ENCODE assay signal across 28 cellular contexts in genomic region chr9:85319946-85320345, GRCh38.
"Had no signal": no experiment of that assay in that cellular context is flagged by ENCODE, and none has a peak within 500 bp of the region (broad histone marks: within the 10 kb centered on the region; RNA-seq: fewer than 3 reads in every experiment).

No MANE protein-coding gene starts in this region.

- H3K9ac ChIP-seq: neural progenitor cell, parathyroid adenoma had no signal

- H3K27ac ChIP-seq: heart right ventricle, hepatocyte, left ventricle myocardium inferior, neural progenitor cell, neutrophil, parathyroid adenoma, skin epidermis, stomach, testis, thyroid gland, transverse colon, upper lobe of left lung, vagina had no signal

- H3K36me3 ChIP-seq: heart right ventricle, left ventricle myocardium inferior, neural progenitor cell, neutrophil, stomach, thyroid gland, transverse colon, upper lobe of left lung, vagina had no signal

- DNase-seq: heart right ventricle; islet precursor cell; left colon; left ventricle myocardium inferior; naive thymus-derived CD8-positive, alpha-beta T cell; nephron progenitor cell; occipital lobe; retina; right cardiac atrium; stimulated activated CD4-positive, alpha-beta T cell treated with anti-CD3 and anti-CD28 coated beads, Interleukin-12 subunit alpha, Interleukin-12 subunit beta, amount 100 ng/mL, for 4 hours; stimulated activated CD4-positive, alpha-beta T cell treated with anti-CD3 and anti-CD28 coated beads, Interleukin-15, amount 100 ng/mL, for 24 hours; stimulated activated CD4-positive, alpha-beta T cell treated with anti-CD3 and anti-CD28 coated beads, Interleukin-2, amount 100 ng/mL, for 24 hours; stimulated activated CD4-positive, alpha-beta T cell treated with anti-CD3 and anti-CD28 coated beads, Interleukin-4, amount 100 ng/mL, for 1 hour; stimulated activated naive B cell treated with anti-CD40 and anti-IgM and Interleukin-4, amounts not matched to agents 10 μg/mL and 1 μg/mL and 100 μg/mL, for 72 hours; stimulated activated naive CD8-positive, alpha-beta T cell treated with anti-CD3 and anti-CD28 coated beads, Interleukin-15, Interleukin-2, amounts not matched to agents 100 U/mL and 50 U/mL, for 24 hours; stomach; testis; thyroid gland; transverse colon; upper lobe of left lung had no signal

- H3K27me3 ChIP-seq: heart right ventricle, hepatocyte, neural progenitor cell, neutrophil, stomach, testis, thyroid gland, transverse colon, upper lobe of left lung, vagina had no signal

- H3K4me1 Mint-ChIP-seq: naive thymus-derived CD8-positive, alpha-beta T cell; stimulated activated naive B cell treated with anti-CD40 and anti-IgM and Interleukin-4, amounts not matched to agents 10 μg/mL and 1 μg/mL and 100 μg/mL, for 72 hours had no signal

- H2AFZ ChIP-seq: hepatocyte, neural progenitor cell, parathyroid adenoma had no signal

- H3K4me3 ChIP-seq: heart right ventricle, hepatocyte, left ventricle myocardium inferior, lung, neural progenitor cell, skin epidermis, stomach, testis, thyroid gland, transverse colon, upper lobe of left lung, vagina had no signal

- H3K27ac Mint-ChIP-seq: naive thymus-derived CD8-positive, alpha-beta T cell; stimulated activated naive B cell treated with anti-CD40 and anti-IgM and Interleukin-4, amounts not matched to agents 10 μg/mL and 1 μg/mL and 100 μg/mL, for 72 hours had no signal

- H3K4me1 ChIP-seq: heart right ventricle, left ventricle myocardium inferior, neural progenitor cell, parathyroid adenoma, stomach, testis, thyroid gland, transverse colon, upper lobe of left lung, vagina had no signal

- ATAC-seq: heart right ventricle; left colon; naive thymus-derived CD8-positive, alpha-beta T cell; right cardiac atrium; sciatic nerve; stimulated activated naive B cell treated with anti-CD40 and anti-IgM and Interleukin-4, amounts not matched to agents 10 μg/mL and 1 μg/mL and 100 μg/mL, for 72 hours; stimulated activated naive CD8-positive, alpha-beta T cell treated with anti-CD3 and anti-CD28 coated beads, Interleukin-15, Interleukin-2, amounts not matched to agents 100 U/mL and 50 U/mL, for 24 hours had no signal

- H3K4me2 ChIP-seq: hepatocyte, neural progenitor cell had no signal

- H3K27me3 Mint-ChIP-seq: stimulated activated naive B cell treated with anti-CD40 and anti-IgM and Interleukin-4, amounts not matched to agents 10 μg/mL and 1 μg/mL and 100 μg/mL, for 72 hours had no signal

- H3K9me3 ChIP-seq: neutrophil, testis, thyroid gland, transverse colon, vagina had no signal

- H3K4me3 Mint-ChIP-seq: naive thymus-derived CD8-positive, alpha-beta T cell; nephron progenitor cell; neural progenitor cell; stimulated activated naive B cell treated with anti-CD40 and anti-IgM and Interleukin-4, amounts not matched to agents 10 μg/mL and 1 μg/mL and 100 μg/mL, for 72 hours had no signal

- H3K36me3 Mint-ChIP-seq: stimulated activated naive B cell treated with anti-CD40 and anti-IgM and Interleukin-4, amounts not matched to agents 10 μg/mL and 1 μg/mL and 100 μg/mL, for 72 hours had no signal
